27 cellular contexts compared by ENCODE assay signal in the genomic region with DNA sequence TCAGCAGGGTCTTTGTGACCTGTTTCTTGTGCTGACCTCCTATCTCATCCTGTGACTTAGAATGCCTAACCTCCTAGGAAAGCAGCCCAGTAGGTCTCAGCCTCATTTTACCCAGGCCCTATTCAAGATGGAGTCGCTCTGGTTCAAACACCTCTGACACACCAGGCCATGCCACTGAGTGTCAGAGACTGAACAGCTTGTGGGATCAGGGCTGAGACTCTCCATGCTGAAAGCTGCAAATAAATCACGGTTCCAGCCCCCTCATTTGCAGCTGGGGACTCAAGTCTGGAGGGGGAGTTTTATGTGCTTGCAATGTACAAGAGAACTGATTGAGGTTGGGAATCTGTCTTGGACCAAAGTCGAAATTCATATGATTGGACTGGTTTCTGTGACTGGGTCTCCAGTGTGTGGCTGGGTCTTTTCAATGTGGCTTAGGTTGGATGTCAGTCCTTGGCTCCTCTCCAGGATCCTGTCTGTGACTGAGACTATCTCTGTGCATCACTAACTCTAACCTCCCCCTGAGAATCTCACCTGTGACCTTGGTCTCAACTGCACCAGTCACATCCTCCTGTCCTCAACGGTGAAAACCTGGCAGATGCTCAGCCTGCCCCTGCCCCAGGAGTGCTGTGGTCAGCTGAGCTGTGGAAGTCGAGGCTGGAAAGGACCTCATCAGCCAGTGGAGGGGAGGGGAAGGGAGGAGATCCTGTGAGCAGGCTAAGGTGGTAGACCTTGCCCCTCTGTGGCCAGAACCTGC. TPM values are rescaled to one million over a fixed set of nuclear protein-coding genes. Genes with fewer than 3 reads are reported as not detected.
A peak's percentile ranks its signal among the peaks of the same experiment; 100 is the strongest.
DNase-seq lines count a peak whose midpoint lies in the region; ATAC-seq and TF ChIP-seq lines count a peak whose summit lies in the region.
"Had no signal": no experiment of that assay in that cellular context is flagged by ENCODE, and none has a peak within 500 bp of the region (broad histone marks: within the 10 kb centered on the region; RNA-seq: fewer than 3 reads in every experiment).

No MANE protein-coding gene starts in this region.

- H3K9me3 ChIP-seq in heart right ventricle: no peaks in the 10 kb centered on the region
- no peaks in the 10 kb centered on the region for H3K9me3 ChIP-seq in right cardiac atrium (ENCODE audit: control insufficient read depth, low read length)
- no peaks in the 10 kb centered on the region for H3K9me3 ChIP-seq in SJCRH30 (replicated peaks)
- H3K9me3 ChIP-seq: sigmoid colon had no signal

- H3K27me3 ChIP-seq in heart right ventricle (no peaks in the 10 kb centered on the region), right cardiac atrium (ENCODE audit: control insufficient read depth, insufficient read depth) (no peaks in the 10 kb centered on the region), SJCRH30 (no peaks in the 10 kb centered on the region), brain microvascular endothelial cell (replicated peaks) (peaks cover 8% of the 10 kb centered on the region)
- H3K27me3 ChIP-seq: sigmoid colon had no signal

- in situ Hi-C loops in brain microvascular endothelial cell (cut with HindIII; ENCODE audit: low pct_ligation_motif_present, low sequenced_read_pairs): no loop called here

- intact Hi-C loops in heart right ventricle (cut with DNase I): no loop called here
- intact Hi-C loops in right cardiac atrium (cut with DNase I): no loop called here

- TF ChIP-seq CTCF in heart right ventricle (IDR thresholded peaks at IDR 0.05) (no peak), brain microvascular endothelial cell (IDR thresholded peaks at IDR 0.05; ENCODE audit: low read depth, low read length, missing control alignments) (no peak)

- DNase-seq in heart right ventricle (no peak), right cardiac atrium (no peak), SJCRH30 (no peak), mesenteric fat pad (ENCODE audit: low spot score) (peak; percentile 51), brain microvascular endothelial cell (no peak)
- DNase-seq in activated CD4-positive, alpha-beta T cell treated with anti-CD3 and anti-CD28 coated beads for 48 hours: no peak
- DNase-seq in central memory CD4-positive, alpha-beta T cell: no peak
- DNase-seq: activated CD4-positive, alpha-beta T cell treated with anti-CD3 and anti-CD28 coated beads, Interleukin-2, amount 50 U/mL, for 1 hour; activated effector memory CD4-positive, alpha-beta T cell treated with anti-CD3 and anti-CD28 coated beads, Interleukin-2, amount 50 U/mL, for 16 hours; effector CD8-positive, alpha-beta T cell; erythroblast; foreskin keratinocyte; HFFc6; hippocampal formation; IMR-90; NCI-H1092; NCI-H2029; NCI-H226; PC-9; SHP77; sigmoid colon; T-helper 9 cell; WERI-Rb-1 had no signal

- 66 to 79% methylated on average over 5 of the region's 5 CpGs for WGBS in heart right ventricle, 2 donors
- WGBS in right cardiac atrium: 70% methylated on average over 5 of the region's 5 CpGs

- H3K4me1 ChIP-seq in heart right ventricle (peaks cover 2 to 44% (median 33%) of the 10 kb centered on the region in 9 donors), right cardiac atrium (ENCODE audit: control insufficient read depth, insufficient read depth, low read length) (peaks cover 8% of the 10 kb centered on the region), SJCRH30 (peaks cover 43% of the 10 kb centered on the region)
- H3K4me1 ChIP-seq: foreskin keratinocyte, sigmoid colon had no signal

- H3K36me3 ChIP-seq in heart right ventricle: no peaks in the 10 kb centered on the region
- no peaks in the 10 kb centered on the region for H3K36me3 ChIP-seq in SJCRH30
- no peaks in the 10 kb centered on the region for H3K36me3 ChIP-seq in brain microvascular endothelial cell (replicated peaks)
- H3K36me3 ChIP-seq: sigmoid colon, WERI-Rb-1 had no signal

- H3K27ac ChIP-seq in heart right ventricle (peak overlapping the region in 8 of 10 donors; percentile 52 to 89 (median 73)), right cardiac atrium (ENCODE audit: low read length) (no peak overlapping the region), SJCRH30 (peak overlapping the region; percentile 91), brain microvascular endothelial cell (no peak overlapping the region)
- H3K27ac ChIP-seq: C4-2B, foreskin keratinocyte, PC-9, WERI-Rb-1 had no signal

- ATAC-seq in heart right ventricle (no peak), right cardiac atrium (no peak)
- ATAC-seq: foreskin keratinocyte had no signal

- H3K4me3 ChIP-seq in heart right ventricle (no peak overlapping the region), right cardiac atrium (ENCODE audit: low read length) (no peak overlapping the region), SJCRH30 (no peak overlapping the region), brain microvascular endothelial cell (ENCODE audit: low read depth, low read length) (no peak overlapping the region)
- H3K4me3 ChIP-seq: PC-9, sigmoid colon had no signal

RNA-seq across cellular contexts. Expression of a gene that starts 11.7 kb away (rescaled TPM):
- total RNA-seq in heart right ventricle (10 to 100 TPM in 1 of 10 donors, 1 to 10 TPM in 5, under 1 TPM in 4; 0.33 to 13.8 (median 1.2) TPM), right cardiac atrium (1 to 10 TPM in 3 of 4 donors, under 1 TPM in 1; 0.81 to 2.9 (median 1.9) TPM), mesenteric fat pad (4.0 TPM)
- polyA plus RNA-seq in heart right ventricle (1 to 10 TPM in 1 of 2 donors, under 1 TPM in 1; 0.61 to 1.5 TPM), right cardiac atrium (1.1 TPM)
- total RNA-seq in SJCRH30 (2014; rRNA removed; shearing (Covaris generic)): not detected in 2 replicates
- total RNA-seq: chondrocyte, foreskin keratinocyte, HFFc6, IMR-90, neural crest cell, PC-9 had no signal
- polyA plus RNA-seq: AG04450, foreskin keratinocyte, IMR-90 had no signal

Comparison
In these comparisons a context has a peak if more than half of its experiments do, and no peak if none do; other contexts are left out.
1. H3K27ac ChIP-seq: peak in heart right ventricle (8 of 10) and SJCRH30 (single experiment); none in right cardiac atrium (single experiment) and brain microvascular endothelial cell (single experiment).